Comparison of ENCODE assay signal across 1 cellular context in genomic region chr16:81198635-81199034, GRCh38.
TF ChIP-seq lines count a peak whose summit lies in the region.

No MANE protein-coding gene starts in this region.

TF ChIP-seq in H1, 55 proteins besides CTCF, POLR2A, EP300 and RAD21:
- no peak for TF ChIP-seq TAF1 (IDR thresholded peaks at IDR 0.05; ENCODE audit: low read depth, low read length)
- TF ChIP-seq BACH1 (IDR thresholded peaks at IDR 0.05; ENCODE audit: low read length): no peak
- TF ChIP-seq ATF3 (IDR thresholded peaks at IDR 0.05; ENCODE audit: insufficient read depth, low read depth, low read length): no peak
- no peak for TF ChIP-seq KDM1A (IDR thresholded peaks at IDR 0.05; ENCODE audit: borderline replicate concordance, low read length)
- TF ChIP-seq TAF7 (optimal IDR thresholded peaks at IDR 0.05; ENCODE audit: borderline replicate concordance, low read depth, low read length): no peak
- no peak for TF ChIP-seq CBX8 (IDR thresholded peaks at IDR 0.05; ENCODE audit: borderline replicate concordance, low read depth, low read length)
- no peak for TF ChIP-seq GTF2F1 (IDR thresholded peaks at IDR 0.05; ENCODE audit: borderline replicate concordance, low read depth, low read length)
- TF ChIP-seq CHD7 (IDR thresholded peaks at IDR 0.05; ENCODE audit: insufficient replicate concordance, low read length): no peak
- TF ChIP-seq USF2 (IDR thresholded peaks at IDR 0.05; ENCODE audit: low read length): no peak
